Comparison of ENCODE assay signal across 27 cellular contexts in genomic region chr1:210303391-210303790, GRCh38.
"Had no signal": no experiment of that assay in that cellular context is flagged by ENCODE, and none has a peak within 500 bp of the region (broad histone marks: within the 10 kb centered on the region; RNA-seq: fewer than 3 reads in every experiment).

No MANE protein-coding gene starts in this region.

- H3K4me3 ChIP-seq: stomach, suprapubic skin, testis, thoracic aorta, thyroid gland, tibial artery, tibial nerve, transverse colon, upper lobe of left lung, upper lobe of right lung, uterus, vagina had no signal

- H3K4me1 Mint-ChIP-seq: stimulated activated effector memory CD8-positive, alpha-beta T cell treated with anti-CD3 and anti-CD28 coated beads, Interleukin-12 subunit alpha, Interleukin-12 subunit beta, amount 100 ng/mL, for 72 hours; stimulated activated memory B cell treated with anti-CD40 and anti-IgM and Interleukin-4, amounts not matched to agents 10 μg/mL and 1 μg/mL and 100 μg/mL, for 72 hours; stimulated activated naive B cell treated with anti-CD40 and anti-IgM and Interleukin-4, amounts not matched to agents 10 μg/mL and 1 μg/mL and 100 μg/mL, for 72 hours; stimulated activated naive CD8-positive, alpha-beta T cell treated with anti-CD3 and anti-CD28 coated beads, Interleukin-15, amount 100 ng/mL, for 72 hours had no signal

- ATAC-seq: stimulated activated effector memory CD8-positive, alpha-beta T cell treated with anti-CD3 and anti-CD28 coated beads, Interleukin-12 subunit alpha, Interleukin-12 subunit beta, amount 100 ng/mL, for 72 hours; stimulated activated memory B cell treated with anti-CD40 and anti-IgM and Interleukin-4, amounts not matched to agents 10 μg/mL and 1 μg/mL and 100 μg/mL, for 72 hours; stimulated activated naive B cell treated with anti-CD40 and anti-IgM and Interleukin-4, amounts not matched to agents 10 μg/mL and 1 μg/mL and 100 μg/mL, for 72 hours; stimulated activated naive CD8-positive, alpha-beta T cell treated with anti-CD3 and anti-CD28 coated beads, Interleukin-15, amount 100 ng/mL, for 72 hours; stimulated activated naive CD8-positive, alpha-beta T cell treated with anti-CD3 and anti-CD28 coated beads, Interleukin-15, Interleukin-2, amounts not matched to agents 100 U/mL and 50 U/mL, for 24 hours; upper lobe of right lung had no signal

- H3K9me3 ChIP-seq: stomach, suprapubic skin, testis, thoracic aorta, thyroid gland, tibial artery, tibial nerve, transverse colon, upper lobe of left lung, upper lobe of right lung, uterus, vagina had no signal

- H3K9me3 Mint-ChIP-seq: stimulated activated effector memory CD8-positive, alpha-beta T cell treated with anti-CD3 and anti-CD28 coated beads, Interleukin-12 subunit alpha, Interleukin-12 subunit beta, amount 100 ng/mL, for 72 hours; stimulated activated memory B cell treated with anti-CD40 and anti-IgM and Interleukin-4, amounts not matched to agents 10 μg/mL and 1 μg/mL and 100 μg/mL, for 72 hours; stimulated activated naive B cell treated with anti-CD40 and anti-IgM and Interleukin-4, amounts not matched to agents 10 μg/mL and 1 μg/mL and 100 μg/mL, for 72 hours; stimulated activated naive CD8-positive, alpha-beta T cell treated with anti-CD3 and anti-CD28 coated beads, Interleukin-15, amount 100 ng/mL, for 72 hours; stimulated activated naive CD8-positive, alpha-beta T cell treated with anti-CD3 and anti-CD28 coated beads, Interleukin-15, Interleukin-2, amounts not matched to agents 100 ng/mL and 50 ng/mL, for 24 hours; type B pancreatic cell had no signal

- H3K4me1 ChIP-seq: testis, transverse colon, uterus had no signal

- H3K36me3 ChIP-seq: stomach, suprapubic skin, thoracic aorta, thyroid gland, tibial artery, tibial nerve, transverse colon, upper lobe of left lung, upper lobe of right lung, uterus, vagina had no signal

- H3K27ac ChIP-seq: stomach, suprapubic skin, testis, thyroid gland, tibial artery, tibial nerve, transverse colon, upper lobe of left lung, upper lobe of right lung, uterus, vagina had no signal

- H3K27ac Mint-ChIP-seq: stimulated activated effector memory CD8-positive, alpha-beta T cell treated with anti-CD3 and anti-CD28 coated beads, Interleukin-12 subunit alpha, Interleukin-12 subunit beta, amount 100 ng/mL, for 72 hours; stimulated activated memory B cell treated with anti-CD40 and anti-IgM and Interleukin-4, amounts not matched to agents 10 μg/mL and 1 μg/mL and 100 μg/mL, for 72 hours; stimulated activated naive B cell treated with anti-CD40 and anti-IgM and Interleukin-4, amounts not matched to agents 10 μg/mL and 1 μg/mL and 100 μg/mL, for 72 hours; stimulated activated naive CD8-positive, alpha-beta T cell treated with anti-CD3 and anti-CD28 coated beads, Interleukin-15, Interleukin-2, amounts not matched to agents 100 ng/mL and 50 ng/mL, for 24 hours; type B pancreatic cell had no signal

- H3K36me3 Mint-ChIP-seq: stimulated activated effector memory CD8-positive, alpha-beta T cell treated with anti-CD3 and anti-CD28 coated beads, Interleukin-12 subunit alpha, Interleukin-12 subunit beta, amount 100 ng/mL, for 72 hours; stimulated activated memory B cell treated with anti-CD40 and anti-IgM and Interleukin-4, amounts not matched to agents 10 μg/mL and 1 μg/mL and 100 μg/mL, for 72 hours; stimulated activated naive B cell treated with anti-CD40 and anti-IgM and Interleukin-4, amounts not matched to agents 10 μg/mL and 1 μg/mL and 100 μg/mL, for 72 hours; type B pancreatic cell had no signal

- H3K27me3 ChIP-seq: stomach, suprapubic skin, testis, thyroid gland, tibial artery, tibial nerve, upper lobe of left lung, upper lobe of right lung, uterus, vagina had no signal

- DNase-seq: stimulated activated CD4-positive, alpha-beta T cell treated with anti-CD3 and anti-CD28 coated beads, Interleukin-2, amount 100 ng/mL, for 48 hours; stimulated activated CD4-positive, alpha-beta T cell treated with anti-CD3 and anti-CD28 coated beads, Interleukin-4, amount 100 ng/mL, for 1 hour; stimulated activated CD4-positive, alpha-beta T cell treated with anti-CD3 and anti-CD28 coated beads, Interleukin-4, amount 100 ng/mL, for 24 hours; stimulated activated CD4-positive, alpha-beta T cell treated with anti-CD3 and anti-CD28 coated beads, Interleukin-4, amount 100 ng/mL, for 4 hours; stimulated activated CD8-positive, alpha-beta memory T cell treated with anti-CD3 and anti-CD28 coated beads, Interleukin-4, amount 100 ng/mL, for 48 hours; stimulated activated naive B cell treated with anti-CD40 and anti-IgM and Interleukin-4, amounts not matched to agents 10 μg/mL and 1 μg/mL and 100 μg/mL, for 72 hours; stimulated activated naive CD4-positive, alpha-beta T cell; stimulated activated naive CD4-positive, alpha-beta T cell treated with Interleukin-2 at 50 U/mL for 16 hours; stimulated activated naive CD8-positive, alpha-beta T cell treated with anti-CD3 and anti-CD28 coated beads, Interleukin-15, amount 100 ng/mL, for 72 hours; stimulated activated naive CD8-positive, alpha-beta T cell treated with anti-CD3 and anti-CD28 coated beads, Interleukin-15, Interleukin-2, amounts not matched to agents 100 U/mL and 50 U/mL, for 24 hours; stomach; substantia nigra; testis; tibial artery; transverse colon; upper lobe of left lung; upper lobe of right lung; uterus had no signal

- H3K4me3 Mint-ChIP-seq: stimulated activated effector memory CD8-positive, alpha-beta T cell treated with anti-CD3 and anti-CD28 coated beads, Interleukin-12 subunit alpha, Interleukin-12 subunit beta, amount 100 ng/mL, for 72 hours; stimulated activated memory B cell treated with anti-CD40 and anti-IgM and Interleukin-4, amounts not matched to agents 10 μg/mL and 1 μg/mL and 100 μg/mL, for 72 hours; stimulated activated naive B cell treated with anti-CD40 and anti-IgM and Interleukin-4, amounts not matched to agents 10 μg/mL and 1 μg/mL and 100 μg/mL, for 72 hours; stimulated activated naive CD8-positive, alpha-beta T cell treated with anti-CD3 and anti-CD28 coated beads, Interleukin-15, amount 100 ng/mL, for 72 hours; stimulated activated naive CD8-positive, alpha-beta T cell treated with anti-CD3 and anti-CD28 coated beads, Interleukin-15, Interleukin-2, amounts not matched to agents 100 ng/mL and 50 ng/mL, for 24 hours; type B pancreatic cell had no signal
